ENCODE assay signal across 8 cellular contexts in the genomic region with DNA sequence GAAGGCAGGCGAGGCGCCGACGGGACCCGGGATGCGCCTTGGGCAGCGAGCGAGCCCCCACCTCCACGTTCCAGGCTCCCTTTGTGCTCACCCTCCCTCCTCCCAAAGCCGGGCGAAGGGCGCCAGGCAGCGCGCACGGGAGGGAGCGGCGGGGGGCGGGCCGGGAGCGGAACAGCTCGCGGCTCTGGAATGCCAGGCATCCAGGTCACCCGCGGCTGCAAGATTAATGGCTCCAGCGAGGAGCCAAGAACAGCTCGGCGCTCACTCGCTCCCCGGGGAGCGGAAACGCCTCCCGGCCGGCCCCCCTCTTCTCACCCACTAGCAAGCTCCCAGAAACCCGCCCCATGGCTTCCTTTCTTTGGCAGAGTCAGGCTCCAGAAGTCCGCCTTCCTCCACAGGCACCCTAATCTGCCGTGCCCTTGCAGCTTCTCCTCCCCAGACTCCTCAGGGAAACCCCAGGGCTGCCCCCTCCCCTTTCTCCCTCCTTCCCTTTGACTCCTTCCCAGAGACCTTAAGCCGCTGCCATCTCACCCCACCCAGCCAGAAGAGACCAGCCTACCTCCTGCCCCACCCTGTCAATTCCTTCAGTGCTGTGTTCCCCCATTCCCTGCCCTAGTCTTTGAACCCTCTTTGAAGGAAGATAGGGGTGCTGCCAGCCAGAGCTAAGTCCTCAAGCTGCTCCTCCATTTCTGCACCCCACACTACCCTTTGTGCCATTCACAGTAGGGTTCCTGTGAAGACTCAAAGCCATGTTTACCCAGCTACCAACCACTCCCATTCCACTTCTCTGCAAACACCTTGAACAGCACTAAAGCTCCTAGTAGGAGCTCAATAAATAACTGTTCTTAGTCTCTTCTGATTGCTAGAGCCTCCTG. TPM values are rescaled to one million over a fixed set of nuclear protein-coding genes. Genes with fewer than 3 reads are reported as not detected.
A peak's percentile ranks its signal among the peaks of the same experiment; 100 is the strongest.
DNase-seq lines count a peak whose midpoint lies in the region; ATAC-seq and TF ChIP-seq lines count a peak whose summit lies in the region.

No MANE protein-coding gene starts in this region.

- peaks cover 100% of the 10 kb centered on the region for H3K4me1 ChIP-seq in psoas muscle

- no peaks in the 10 kb centered on the region for H3K9me3 Mint-ChIP-seq in activated CD8-positive, alpha-beta memory T cell treated with anti-CD3 and anti-CD28 coated beads, Interleukin-2, amount 10 ng/mL, durations not matched to agents 7 days and 5 days (ENCODE audit: low read depth)

- TF ChIP-seq CTCF in psoas muscle (IDR thresholded peaks at IDR 0.05): no peak

- intact Hi-C loops in psoas muscle (cut with DNase I): no loop called here

- no peaks in the 10 kb centered on the region for H3K27me3 ChIP-seq in psoas muscle (ENCODE audit: insufficient read depth in 3 of 3, low read length in 2 of 3)

- 0% methylated on average over 26 to 37 of the region's 37 CpGs for WGBS in psoas muscle, 3 donors

- peak; percentile 72 for ATAC-seq in activated CD8-positive, alpha-beta memory T cell treated with anti-CD3 and anti-CD28 coated beads, Interleukin-2, amount 10 ng/mL, durations not matched to agents 7 days and 5 days
- peak; percentile 89 to 93 (median 90) for ATAC-seq in psoas muscle
- no peak for ATAC-seq in GM21723 (IDR thresholded peaks at IDR 0.05; ENCODE audit: unreplicated experiment)
- ATAC-seq in HG02884 (IDR thresholded peaks at IDR 0.05; ENCODE audit: unreplicated experiment): no peak

- peak overlapping the region; percentile 56 for H3K4me3 ChIP-seq in psoas muscle

- no peak overlapping the region for H3K27ac Mint-ChIP-seq in activated CD8-positive, alpha-beta memory T cell treated with anti-CD3 and anti-CD28 coated beads, Interleukin-2, amount 10 ng/mL, durations not matched to agents 7 days and 5 days

- CTCF ChIA-PET in activated CD8-positive, alpha-beta memory T cell treated with anti-CD3 and anti-CD28 coated beads, Interleukin-2, amount 10 ng/mL, durations not matched to agents 7 days and 5 days (lab: Charles Lee): interaction anchor here (0.7 to 0.9 kb wide), 2 partner anchors 10 to 109 kb away, joined by 3 read pairs; no protein-coding TSS in a partner anchor

- H3K36me3 Mint-ChIP-seq in activated CD8-positive, alpha-beta memory T cell treated with anti-CD3 and anti-CD28 coated beads, Interleukin-2, amount 10 ng/mL, durations not matched to agents 7 days and 5 days: no peaks in the 10 kb centered on the region

- H3K4me3 Mint-ChIP-seq in activated CD8-positive, alpha-beta memory T cell treated with anti-CD3 and anti-CD28 coated beads, Interleukin-2, amount 10 ng/mL, durations not matched to agents 7 days and 5 days: no peak overlapping the region

- peaks cover 12% of the 10 kb centered on the region for H3K4me1 Mint-ChIP-seq in activated CD8-positive, alpha-beta memory T cell treated with anti-CD3 and anti-CD28 coated beads, Interleukin-2, amount 10 ng/mL, durations not matched to agents 7 days and 5 days

- no peak for DNase-seq in activated CD8-positive, alpha-beta memory T cell treated with anti-CD3 and anti-CD28 coated beads, Interleukin-2, amount 10 ng/mL, durations not matched to agents 7 days and 5 days
- DNase-seq in activated CD8-positive, alpha-beta memory T cell treated with anti-CD3 and anti-CD28 coated beads for 24 hours: no peak
- DNase-seq in NCI-H82 (lab: John Stamatoyannopoulos, UW) (peak; percentile 94), brain pericyte (ENCODE audit: low read depth, low spot score) (peak; percentile 63), hippocampal formation (lab: John Stamatoyannopoulos, UW) (peak; percentile 78 to 82), psoas muscle (peak; percentile 96 to 98)

- H3K27ac ChIP-seq in psoas muscle: peak overlapping the region; percentile 78

- H3K36me3 ChIP-seq in psoas muscle (ENCODE audit: insufficient read depth in 1 of 2, low read depth in 1 of 2): peaks cover 0 to 93% of the 10 kb centered on the region in 2 donors

- H3K9me3 ChIP-seq in psoas muscle: no peaks in the 10 kb centered on the region

- H3K27me3 Mint-ChIP-seq in activated CD8-positive, alpha-beta memory T cell treated with anti-CD3 and anti-CD28 coated beads, Interleukin-2, amount 10 ng/mL, durations not matched to agents 7 days and 5 days: peaks cover 30% of the 10 kb centered on the region

RNA-seq across cellular contexts. Expression of a gene that starts 9.9 kb away (rescaled TPM):
- not detected for total RNA-seq in activated CD8-positive, alpha-beta memory T cell treated with anti-CD3 and anti-CD28 coated beads, Interleukin-2, amount 10 ng/mL, durations not matched to agents 7 days and 5 days
- total RNA-seq in psoas muscle: 10 to 100 TPM; 16.5 to 36.6 (median 29.6) TPM
- polyA plus RNA-seq in psoas muscle: 1 to 10 TPM; 4.0 to 6.1 (median 5.1) TPM

Comparison
In these comparisons a context has a peak if more than half of its experiments do, and no peak if none do; other contexts are left out.
1. ATAC-seq: peak in activated CD8-positive, alpha-beta memory T cell treated with anti-CD3 and anti-CD28 coated beads, Interleukin-2, amount 10 ng/mL, durations not matched to agents 7 days and 5 days (single experiment) and psoas muscle (4 of 4); none in GM21723 (single experiment) and HG02884 (single experiment).
2. DNase-seq: peak in NCI-H82 (single experiment), brain pericyte (single experiment), hippocampal formation (2 of 2) and psoas muscle (2 of 2); none in activated CD8-positive, alpha-beta memory T cell treated with anti-CD3 and anti-CD28 coated beads, Interleukin-2, amount 10 ng/mL, durations not matched to agents 7 days and 5 days (single experiment) and activated CD8-positive, alpha-beta memory T cell treated with anti-CD3 and anti-CD28 coated beads for 24 hours (single experiment).
3. RNA of a gene that starts 9.9 kb away (total RNA-seq): 16.5 to 36.6 TPM in psoas muscle; not detected in activated CD8-positive, alpha-beta memory T cell treated with anti-CD3 and anti-CD28 coated beads, Interleukin-2, amount 10 ng/mL, durations not matched to agents 7 days and 5 days; every median in the first group is over 10 times any median in the second.